Comparison of ENCODE assay signal across 9 cellular contexts in genomic region chr6:46677314-46677654, GRCh38. TPM values are rescaled to one million over a fixed set of nuclear protein-coding genes. Genes with fewer than 3 reads are reported as not detected.
DNase-seq lines count a peak whose midpoint lies in the region; ATAC-seq and TF ChIP-seq lines count a peak whose summit lies in the region.
"Had no signal": no experiment of that assay in that cellular context is flagged by ENCODE, and none has a peak within 500 bp of the region (broad histone marks: within the 10 kb centered on the region; RNA-seq: fewer than 3 reads in every experiment).

No MANE protein-coding gene starts in this region.

- peak overlapping the region; percentile 64 for H3K4me2 ChIP-seq in Karpas-422 (ENCODE audit: low read depth, low read length, poor library complexity, severe bottlenecking)

- H3K4me3 Mint-ChIP-seq in brain (peak overlapping the region in 2 of 5 experiments; percentile 8 to 18), neural crest cell (no peak overlapping the region)
- H3K4me3 Mint-ChIP-seq: HFFc6 had no signal

- H3K27ac Mint-ChIP-seq in brain (peak overlapping the region in 1 of 5 experiments; percentile 33), neural crest cell (ENCODE audit: unreplicated experiment) (no peak overlapping the region)
- H3K27ac Mint-ChIP-seq: HFFc6 had no signal

- 0 out of 2 replicates have a peak overlapping the region, but pooled peaks have one; percentile 41 for H2AFZ ChIP-seq in Karpas-422 (ENCODE audit: low read length)

- peak; percentile 60 for TF ChIP-seq CTCF in GM12873 (IDR thresholded peaks at IDR 0.05; ENCODE audit: insufficient read depth, low read depth, low read length, missing control alignments)
- TF ChIP-seq CTCF in brain (conservative IDR thresholded peaks at IDR 0.05), result peak; percentile 13 to 66
- TF ChIP-seq CTCF in neural crest cell (conservative IDR thresholded peaks at IDR 0.05), result peak; percentile 57
- no peak for TF ChIP-seq CTCF in tibial nerve (IDR thresholded peaks at IDR 0.05)

- H3K79me2 ChIP-seq in Karpas-422 (ENCODE audit: low read length), result peaks cover 6% of the 10 kb centered on the region; the same call in 1 of the 2 replicates

- H3K4me3 ChIP-seq in Karpas-422 (ENCODE audit: low read length), result peak overlapping the region; percentile 31; the same call in 1 of the 2 replicates
- H3K4me3 ChIP-seq in tibial nerve, result no peak overlapping the region
- H3K4me3 ChIP-seq: colonic mucosa had no signal

- TF ChIP-seq EP300 in tibial nerve (IDR thresholded peaks at IDR 0.05), result no peak

- peaks cover 9% of the 10 kb centered on the region for H3K4me1 Mint-ChIP-seq in brain
- no peaks in the 10 kb centered on the region for H3K4me1 Mint-ChIP-seq in neural crest cell

- H3K9me3 Mint-ChIP-seq in brain, result peaks cover 0 to 2% (median 0%) of the 10 kb centered on the region in 5 experiments
- H3K9me3 Mint-ChIP-seq in neural crest cell, result no peaks in the 10 kb centered on the region
- H3K9me3 Mint-ChIP-seq: HFFc6 had no signal

- peak overlapping the region; percentile 47 for H3K9ac ChIP-seq in Karpas-422 (ENCODE audit: low read length)

- H4K20me1 ChIP-seq in Karpas-422 (ENCODE audit: insufficient read depth, low read depth, low read length), result no peaks in the 10 kb centered on the region

- H3K27ac ChIP-seq in Karpas-422 (ENCODE audit: low read length) (peak overlapping the region; percentile 90), tibial nerve (no peak overlapping the region)
- H3K27ac ChIP-seq: colonic mucosa had no signal

- H3K36me3 ChIP-seq in Karpas-422 (ENCODE audit: insufficient read depth, low read length), result peaks cover 57% of the 10 kb centered on the region
- peaks cover 0 to 44% (median 0%) of the 10 kb centered on the region in 3 donors for H3K36me3 ChIP-seq in tibial nerve
- H3K36me3 ChIP-seq: colonic mucosa had no signal

- H3K36me3 Mint-ChIP-seq in brain (no peaks in the 10 kb centered on the region), neural crest cell (ENCODE audit: low read depth) (no peaks in the 10 kb centered on the region)

- H3K27me3 Mint-ChIP-seq in brain (no peaks in the 10 kb centered on the region), neural crest cell (ENCODE audit: low read depth) (no peaks in the 10 kb centered on the region)

- H3K27me3 ChIP-seq in Karpas-422 (ENCODE audit: low read length), result no peaks in the 10 kb centered on the region
- H3K27me3 ChIP-seq in tibial nerve, result no peaks in the 10 kb centered on the region
- H3K27me3 ChIP-seq: colonic mucosa had no signal

- H3K9me2 ChIP-seq in Karpas-422 (replicated peaks; ENCODE audit: insufficient read depth, low read length), result no peaks in the 10 kb centered on the region

- no peaks in the 10 kb centered on the region for H3K9me3 ChIP-seq in Karpas-422 (ENCODE audit: low read length)
- H3K9me3 ChIP-seq in tibial nerve, result no peaks in the 10 kb centered on the region
- H3K9me3 ChIP-seq: colonic mucosa had no signal

- peak; percentile 76 for DNase-seq in Karpas-422
- DNase-seq in neural crest cell (ENCODE audit: low read depth, low spot score), result no peak
- DNase-seq in tibial nerve (ENCODE audit: low spot score in 2 of 2), result no peak
- DNase-seq in AG08396 (ENCODE audit: low spot score), result no peak
- DNase-seq: colonic mucosa, HFFc6 had no signal

- H3K4me1 ChIP-seq in Karpas-422 (ENCODE audit: low read length) (peaks cover 46% of the 10 kb centered on the region), tibial nerve (no peaks in the 10 kb centered on the region)
- H3K4me1 ChIP-seq: colonic mucosa had no signal

- no peak for ATAC-seq in HG03442 (IDR thresholded peaks at IDR 0.05; ENCODE audit: unreplicated experiment)

- 77 to 80% methylated on average over 4 of the region's 4 CpGs for WGBS in tibial nerve, 2 donors

- no peak for TF ChIP-seq POLR2A in tibial nerve (IDR thresholded peaks at IDR 0.05)

RNA-seq across cellular contexts. Expression of gene TDRD6, which starts 10.4 kb away (rescaled TPM):
- 3.5 and 5.4 TPM in 2 replicates for total RNA-seq in Karpas-422 (2014; rRNA removed; shearing (Covaris generic); ENCODE audit: low replicate concordance)
- not detected for polyA plus RNA-seq in brain (ENCODE audit: insufficient read depth, low read depth, low replicate concordance)
- total RNA-seq in neural crest cell (0.05 and 0.16 TPM in 2 replicates), tibial nerve (1 to 10 TPM in 2 of 4 donors, under 1 TPM in 2; 0.60 to 2.2 (median 1.2) TPM)
- total RNA-seq: HFFc6 had no signal

RNA-seq across cellular contexts. Expression of gene SLC25A27, which starts 24.5 kb away (rescaled TPM):
- total RNA-seq in Karpas-422 (2014; rRNA removed; shearing (Covaris generic); ENCODE audit: low replicate concordance), result 167 and 178 TPM in 2 replicates
- 2.3 TPM for polyA plus RNA-seq in brain (ENCODE audit: insufficient read depth, low read depth, low replicate concordance)
- total RNA-seq in neural crest cell (5.8 and 8.4 TPM in 2 replicates), tibial nerve (10 to 100 TPM; 42.2 to 57.8 (median 50.8) TPM)

RNA-seq across cellular contexts. Expression of gene CYP39A1, which starts 24.7 kb away (rescaled TPM):
- 8.2 and 15.4 TPM in 2 replicates for total RNA-seq in Karpas-422 (2014; rRNA removed; shearing (Covaris generic); ENCODE audit: low replicate concordance)
- polyA plus RNA-seq in brain (ENCODE audit: insufficient read depth, low read depth, low replicate concordance), result 0.48 TPM
- total RNA-seq in neural crest cell (1.5 and 2.1 TPM in 2 replicates), tibial nerve (10 to 100 TPM in 1 of 4 donors, 1 to 10 TPM in 3; 3.3 to 12.1 (median 5.6) TPM)
- total RNA-seq: HFFc6 had no signal

RNA-seq across cellular contexts. Expression of gene PLA2G7, which starts 57.9 kb away (rescaled TPM):
- not detected in 2 replicates for total RNA-seq in Karpas-422 (2014; rRNA removed; shearing (Covaris generic); ENCODE audit: low replicate concordance)
- polyA plus RNA-seq in brain (ENCODE audit: insufficient read depth, low read depth, low replicate concordance), result 0.61 TPM
- total RNA-seq in neural crest cell (0.26 and 0.27 TPM in 2 replicates), tibial nerve (1 to 10 TPM in 3 of 4 donors, not detected in 1; 1.5 to 4.8 (median 1.6) TPM)
- total RNA-seq: HFFc6 had no signal

Comparison
In these comparisons a context has a peak if more than half of its experiments do, and no peak if none do; other contexts are left out.
1. CTCF ChIP-seq: peak in GM12873 (single experiment), brain (2 of 2) and neural crest cell (single experiment); none in tibial nerve (0 of 5).